30 cellular contexts compared by ENCODE assay signal in genomic region chr9:91843093-91843492, GRCh38.
DNase-seq lines count a peak whose midpoint lies in the region; ATAC-seq and TF ChIP-seq lines count a peak whose summit lies in the region.
"Had no signal": no experiment of that assay in that cellular context is flagged by ENCODE, and none has a peak within 500 bp of the region (broad histone marks: within the 10 kb centered on the region; RNA-seq: fewer than 3 reads in every experiment).

No MANE protein-coding gene starts in this region.

- peak overlapping the region; percentile 97 for H3K27ac Mint-ChIP-seq in neural progenitor cell
- H3K27ac Mint-ChIP-seq: activated CD8-positive, alpha-beta T cell treated with anti-CD3 and anti-CD28 coated beads, Interleukin-2, amount 10 ng/mL, durations not matched to agents 7 days and 5 days; activated naive CD4-positive, alpha-beta T cell treated with anti-CD3 and anti-CD28 coated beads, Interleukin-2, amount 50 U/mL, for 72 hours; CD14-positive monocyte had no signal

- peak overlapping the region; percentile 24 for H3K27ac ChIP-seq in angular gyrus (ENCODE audit: low read depth, low read length)
- peak overlapping the region in 3 of 4 donors; percentile 27 to 81 (median 69) for H3K27ac ChIP-seq in esophagus squamous epithelium
- H3K27ac ChIP-seq in neural progenitor cell = no peak overlapping the region
- H3K27ac ChIP-seq in upper lobe of right lung = peak overlapping the region; percentile 24
- H3K27ac ChIP-seq in smooth muscle cell (ENCODE audit: low read depth) = no peak overlapping the region
- H3K27ac ChIP-seq: gastrocnemius medialis, parathyroid adenoma had no signal

- no peak overlapping the region for H3K4me3 Mint-ChIP-seq in neural progenitor cell
- H3K4me3 Mint-ChIP-seq: activated CD8-positive, alpha-beta T cell treated with anti-CD3 and anti-CD28 coated beads, Interleukin-2, amount 10 ng/mL, durations not matched to agents 7 days and 5 days; H9 had no signal

- peaks cover 27% of the 10 kb centered on the region for H3K79me2 ChIP-seq in neural progenitor cell (ENCODE audit: low read depth)
- peaks cover 14% of the 10 kb centered on the region for H3K79me2 ChIP-seq in smooth muscle cell (ENCODE audit: low read depth)

- no peak overlapping the region for H2AFZ ChIP-seq in neural progenitor cell (replicated peaks)
- H2AFZ ChIP-seq in smooth muscle cell (ENCODE audit: low read depth) = no peak overlapping the region
- H2AFZ ChIP-seq: parathyroid adenoma had no signal

- no peak for ATAC-seq in upper lobe of right lung
- ATAC-seq: activated CD8-positive, alpha-beta T cell treated with anti-CD3 and anti-CD28 coated beads, Interleukin-2, amount 10 ng/mL, durations not matched to agents 7 days and 5 days; activated naive CD4-positive, alpha-beta T cell treated with anti-CD3 and anti-CD28 coated beads, Interleukin-2, amount 50 U/mL, for 72 hours; gastrocnemius medialis had no signal

- H3K4me1 ChIP-seq in esophagus squamous epithelium (peaks cover 0 to 60% (median 22%) of the 10 kb centered on the region in 3 donors), neural progenitor cell (peaks cover 38% of the 10 kb centered on the region), upper lobe of right lung (peaks cover 16% of the 10 kb centered on the region), smooth muscle cell (ENCODE audit: low read depth) (peaks cover 39% of the 10 kb centered on the region)
- H3K4me1 ChIP-seq: Caco-2 had no signal

- H3K9me3 Mint-ChIP-seq in neural progenitor cell = no peaks in the 10 kb centered on the region
- H3K9me3 Mint-ChIP-seq: activated naive CD4-positive, alpha-beta T cell treated with anti-CD3 and anti-CD28 coated beads, Interleukin-2, amount 50 U/mL, for 72 hours; CD14-positive monocyte; H9; neural crest cell had no signal

- H3K9ac ChIP-seq in neural progenitor cell = no peak overlapping the region
- H3K9ac ChIP-seq in smooth muscle cell (ENCODE audit: low read depth) = no peak overlapping the region
- H3K9ac ChIP-seq: parathyroid adenoma had no signal

- H4K20me1 ChIP-seq in neural progenitor cell (ENCODE audit: low read depth) (peaks cover 69% of the 10 kb centered on the region), smooth muscle cell (ENCODE audit: low read depth) (peaks cover 68% of the 10 kb centered on the region)

- H3K36me3 ChIP-seq in esophagus squamous epithelium (no peaks in the 10 kb centered on the region), neural progenitor cell (no peaks in the 10 kb centered on the region), upper lobe of right lung (no peaks in the 10 kb centered on the region), smooth muscle cell (ENCODE audit: low read depth) (no peaks in the 10 kb centered on the region)
- H3K36me3 ChIP-seq: gastrocnemius medialis, Peyer's patch had no signal

- no peak for DNase-seq in esophagus squamous epithelium (lab: John Stamatoyannopoulos, UW)
- no peak for DNase-seq in neural progenitor cell (ENCODE audit: low spot score)
- no peak for DNase-seq in upper lobe of right lung
- no peak for DNase-seq in activated effector memory CD4-positive, alpha-beta T cell treated with Interleukin-2 at 50 U/mL for 16 hours
- no peak for DNase-seq in LoVo (ENCODE audit: low spot score)
- no peak for DNase-seq in NCI-H748 (lab: John Stamatoyannopoulos, UW; ENCODE audit: unreplicated experiment)
- no peak for DNase-seq in smooth muscle cell (lab: John Stamatoyannopoulos, UW; ENCODE audit: unreplicated experiment)
- DNase-seq: activated CD4-positive, alpha-beta T cell treated with anti-CD3 and anti-CD28 coated beads for 1 hour; activated CD8-positive, alpha-beta T cell treated with anti-CD3 and anti-CD28 coated beads, Interleukin-2, amount 10 ng/mL, durations not matched to agents 7 days and 5 days; Caco-2; cortex of kidney; DMS53; gastrocnemius medialis; H9; hippocampal formation; KG1; MM.1S; NCI-H2029; NCI-H226; NCI-H526 treated with DMSO at 0.1 percent for 48 hours; Peyer's patch; SHP77 treated with DMSO at 0.1 percent for 48 hours; stimulated activated CD4-positive, alpha-beta T cell treated with anti-CD3 and anti-CD28 coated beads, Interleukin-12 subunit alpha, Interleukin-12 subunit beta, amount 100 ng/mL, for 4 hours; stimulated activated CD4-positive, alpha-beta T cell treated with anti-CD3 and anti-CD28 coated beads, Interleukin-4, amount 100 ng/mL, for 24 hours; trophoblast cell had no signal

- H3K9me3 ChIP-seq in esophagus squamous epithelium (no peaks in the 10 kb centered on the region), neural progenitor cell (ENCODE audit: low read depth) (no peaks in the 10 kb centered on the region), upper lobe of right lung (no peaks in the 10 kb centered on the region), smooth muscle cell (replicated peaks; ENCODE audit: low read depth) (no peaks in the 10 kb centered on the region)
- H3K9me3 ChIP-seq: Caco-2, gastrocnemius medialis, Peyer's patch had no signal

- H3K4me3 ChIP-seq in esophagus squamous epithelium = no peak overlapping the region
- H3K4me3 ChIP-seq in neural progenitor cell = no peak overlapping the region
- H3K4me3 ChIP-seq in upper lobe of right lung = no peak overlapping the region
- no peak overlapping the region for H3K4me3 ChIP-seq in smooth muscle cell
- H3K4me3 ChIP-seq: gastrocnemius medialis, Peyer's patch had no signal

- intact Hi-C loops in esophagus squamous epithelium (cut with DNase I) (no loop called here), upper lobe of right lung (cut with DNase I) (no loop called here)

- peaks cover 11% of the 10 kb centered on the region for H3F3A ChIP-seq in neural progenitor cell (ENCODE audit: low read depth)
- H3F3A ChIP-seq in smooth muscle cell (ENCODE audit: low read depth) = peaks cover 5% of the 10 kb centered on the region

- TF ChIP-seq CTCF in esophagus squamous epithelium (IDR thresholded peaks at IDR 0.05) (no peak), neural progenitor cell (IDR thresholded peaks at IDR 0.05) (no peak), upper lobe of right lung (IDR thresholded peaks at IDR 0.05) (no peak), smooth muscle cell (IDR thresholded peaks at IDR 0.05; ENCODE audit: borderline replicate concordance, insufficient read depth, poor library complexity, severe bottlenecking) (no peak)

- peaks cover 93% of the 10 kb centered on the region for H3K4me1 Mint-ChIP-seq in neural progenitor cell

- no peak for TF ChIP-seq POLR2A in esophagus squamous epithelium (IDR thresholded peaks at IDR 0.05)

- no peaks in the 10 kb centered on the region for H3K36me3 Mint-ChIP-seq in neural progenitor cell
- H3K36me3 Mint-ChIP-seq: activated naive CD4-positive, alpha-beta T cell treated with anti-CD3 and anti-CD28 coated beads, Interleukin-2, amount 50 U/mL, for 72 hours; CD14-positive monocyte had no signal

- H3K4me2 ChIP-seq in neural progenitor cell (peak overlapping the region; percentile 67), smooth muscle cell (no peak overlapping the region)

- 69 to 75% methylated on average over 7 of the region's 7 CpGs for whole genome bisulfite sequencing in esophagus squamous epithelium, 2 donors
- 97% methylated on average over 7 of the region's 7 CpGs for WGBS in smooth muscle cell (ENCODE audit: low lambda C conversion rate)

- H3K27me3 Mint-ChIP-seq in neural progenitor cell (ENCODE audit: insufficient read depth, low read depth) = peaks cover 5% of the 10 kb centered on the region

- peaks cover 0 to 79% (median 0%) of the 10 kb centered on the region in 4 donors for H3K27me3 ChIP-seq in esophagus squamous epithelium
- no peaks in the 10 kb centered on the region for H3K27me3 ChIP-seq in neural progenitor cell
- peaks cover 7% of the 10 kb centered on the region for H3K27me3 ChIP-seq in upper lobe of right lung
- H3K27me3 ChIP-seq in smooth muscle cell (ENCODE audit: low read depth) = no peaks in the 10 kb centered on the region
- H3K27me3 ChIP-seq: Peyer's patch had no signal

Comparison
In these comparisons a context has a peak if more than half of its experiments do, and no peak if none do; other contexts are left out.
1. H3K27ac ChIP-seq: peak in angular gyrus (single experiment), esophagus squamous epithelium (3 of 4) and upper lobe of right lung (single experiment); none in neural progenitor cell (single experiment) and smooth muscle cell (single experiment).